In the genomic region with DNA sequence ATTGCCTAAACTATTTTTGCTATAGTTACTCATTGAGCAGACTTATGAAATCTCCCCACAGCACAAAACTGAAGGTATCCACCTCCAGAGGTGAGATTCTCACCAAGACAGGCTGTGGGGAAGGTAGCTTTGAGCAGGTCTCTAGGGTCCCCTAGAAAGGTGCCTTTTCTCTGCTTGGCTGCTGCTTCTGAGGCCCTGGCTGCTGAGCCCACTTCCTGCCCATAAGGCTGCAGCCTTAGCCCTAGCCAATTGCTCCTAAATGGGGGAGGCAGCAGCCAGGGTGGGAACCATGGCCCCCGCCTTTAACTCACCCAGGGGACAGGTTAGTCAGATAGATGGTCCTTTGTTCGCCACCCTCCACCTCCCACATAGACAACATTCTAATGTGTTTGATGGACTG, we compare ENCODE assay signal across 1 cellular context.
TF ChIP-seq lines count a peak whose summit lies in the region.

No MANE protein-coding gene starts in this region.

TF ChIP-seq in SK-N-SH, 30 proteins besides CTCF, POLR2A, EP300 and RAD21 (continued from another document):
- TF ChIP-seq, protein P1, sequence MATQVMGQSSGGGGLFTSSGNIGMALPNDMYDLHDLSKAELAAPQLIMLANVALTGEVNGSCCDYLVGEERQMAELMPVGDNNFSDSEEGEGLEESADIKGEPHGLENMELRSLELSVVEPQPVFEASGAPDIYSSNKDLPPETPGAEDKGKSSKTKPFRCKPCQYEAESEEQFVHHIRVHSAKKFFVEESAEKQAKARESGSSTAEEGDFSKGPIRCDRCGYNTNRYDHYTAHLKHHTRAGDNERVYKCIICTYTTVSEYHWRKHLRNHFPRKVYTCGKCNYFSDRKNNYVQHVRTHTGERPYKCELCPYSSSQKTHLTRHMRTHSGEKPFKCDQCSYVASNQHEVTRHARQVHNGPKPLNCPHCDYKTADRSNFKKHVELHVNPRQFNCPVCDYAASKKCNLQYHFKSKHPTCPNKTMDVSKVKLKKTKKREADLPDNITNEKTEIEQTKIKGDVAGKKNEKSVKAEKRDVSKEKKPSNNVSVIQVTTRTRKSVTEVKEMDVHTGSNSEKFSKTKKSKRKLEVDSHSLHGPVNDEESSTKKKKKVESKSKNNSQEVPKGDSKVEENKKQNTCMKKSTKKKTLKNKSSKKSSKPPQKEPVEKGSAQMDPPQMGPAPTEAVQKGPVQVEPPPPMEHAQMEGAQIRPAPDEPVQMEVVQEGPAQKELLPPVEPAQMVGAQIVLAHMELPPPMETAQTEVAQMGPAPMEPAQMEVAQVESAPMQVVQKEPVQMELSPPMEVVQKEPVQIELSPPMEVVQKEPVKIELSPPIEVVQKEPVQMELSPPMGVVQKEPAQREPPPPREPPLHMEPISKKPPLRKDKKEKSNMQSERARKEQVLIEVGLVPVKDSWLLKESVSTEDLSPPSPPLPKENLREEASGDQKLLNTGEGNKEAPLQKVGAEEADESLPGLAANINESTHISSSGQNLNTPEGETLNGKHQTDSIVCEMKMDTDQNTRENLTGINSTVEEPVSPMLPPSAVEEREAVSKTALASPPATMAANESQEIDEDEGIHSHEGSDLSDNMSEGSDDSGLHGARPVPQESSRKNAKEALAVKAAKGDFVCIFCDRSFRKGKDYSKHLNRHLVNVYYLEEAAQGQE (IDR thresholded peaks at IDR 0.05; ENCODE audit: low read depth, low read length) = no peak
- TF ChIP-seq MXI1 (IDR thresholded peaks at IDR 0.05; ENCODE audit: low read depth, low read length) (no peak), GATA2 (CRISPR knock-in tag; IDR thresholded peaks at IDR 0.05) (no peak), FOSL2 (IDR thresholded peaks at IDR 0.05; ENCODE audit: borderline replicate concordance, low read depth) (no peak), YY1 (IDR thresholded peaks at IDR 0.05; ENCODE audit: low read depth) (no peak)
- TF ChIP-seq, protein P2, sequence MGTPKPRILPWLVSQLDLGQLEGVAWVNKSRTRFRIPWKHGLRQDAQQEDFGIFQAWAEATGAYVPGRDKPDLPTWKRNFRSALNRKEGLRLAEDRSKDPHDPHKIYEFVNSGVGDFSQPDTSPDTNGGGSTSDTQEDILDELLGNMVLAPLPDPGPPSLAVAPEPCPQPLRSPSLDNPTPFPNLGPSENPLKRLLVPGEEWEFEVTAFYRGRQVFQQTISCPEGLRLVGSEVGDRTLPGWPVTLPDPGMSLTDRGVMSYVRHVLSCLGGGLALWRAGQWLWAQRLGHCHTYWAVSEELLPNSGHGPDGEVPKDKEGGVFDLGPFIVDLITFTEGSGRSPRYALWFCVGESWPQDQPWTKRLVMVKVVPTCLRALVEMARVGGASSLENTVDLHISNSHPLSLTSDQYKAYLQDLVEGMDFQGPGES (IDR thresholded peaks at IDR 0.05; ENCODE audit: low read depth, low read length) = no peak
- TF ChIP-seq, protein P3, sequence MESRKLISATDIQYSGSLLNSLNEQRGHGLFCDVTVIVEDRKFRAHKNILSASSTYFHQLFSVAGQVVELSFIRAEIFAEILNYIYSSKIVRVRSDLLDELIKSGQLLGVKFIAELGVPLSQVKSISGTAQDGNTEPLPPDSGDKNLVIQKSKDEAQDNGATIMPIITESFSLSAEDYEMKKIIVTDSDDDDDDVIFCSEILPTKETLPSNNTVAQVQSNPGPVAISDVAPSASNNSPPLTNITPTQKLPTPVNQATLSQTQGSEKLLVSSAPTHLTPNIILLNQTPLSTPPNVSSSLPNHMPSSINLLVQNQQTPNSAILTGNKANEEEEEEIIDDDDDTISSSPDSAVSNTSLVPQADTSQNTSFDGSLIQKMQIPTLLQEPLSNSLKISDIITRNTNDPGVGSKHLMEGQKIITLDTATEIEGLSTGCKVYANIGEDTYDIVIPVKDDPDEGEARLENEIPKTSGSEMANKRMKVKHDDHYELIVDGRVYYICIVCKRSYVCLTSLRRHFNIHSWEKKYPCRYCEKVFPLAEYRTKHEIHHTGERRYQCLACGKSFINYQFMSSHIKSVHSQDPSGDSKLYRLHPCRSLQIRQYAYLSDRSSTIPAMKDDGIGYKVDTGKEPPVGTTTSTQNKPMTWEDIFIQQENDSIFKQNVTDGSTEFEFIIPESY (IDR thresholded peaks at IDR 0.05; ENCODE audit: borderline replicate concordance, low read depth) = no peak
- TF ChIP-seq, protein P4, sequence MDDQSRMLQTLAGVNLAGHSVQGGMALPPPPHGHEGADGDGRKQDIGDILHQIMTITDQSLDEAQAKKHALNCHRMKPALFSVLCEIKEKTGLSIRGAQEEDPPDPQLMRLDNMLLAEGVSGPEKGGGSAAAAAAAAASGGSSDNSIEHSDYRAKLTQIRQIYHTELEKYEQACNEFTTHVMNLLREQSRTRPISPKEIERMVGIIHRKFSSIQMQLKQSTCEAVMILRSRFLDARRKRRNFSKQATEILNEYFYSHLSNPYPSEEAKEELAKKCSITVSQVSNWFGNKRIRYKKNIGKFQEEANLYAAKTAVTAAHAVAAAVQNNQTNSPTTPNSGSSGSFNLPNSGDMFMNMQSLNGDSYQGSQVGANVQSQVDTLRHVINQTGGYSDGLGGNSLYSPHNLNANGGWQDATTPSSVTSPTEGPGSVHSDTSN (IDR thresholded peaks at IDR 0.05) = no peak
- TF ChIP-seq, protein P5, sequence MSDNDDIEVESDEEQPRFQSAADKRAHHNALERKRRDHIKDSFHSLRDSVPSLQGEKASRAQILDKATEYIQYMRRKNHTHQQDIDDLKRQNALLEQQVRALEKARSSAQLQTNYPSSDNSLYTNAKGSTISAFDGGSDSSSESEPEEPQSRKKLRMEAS (IDR thresholded peaks at IDR 0.05; ENCODE audit: low read depth) = no peak
